1 cellular context compared by ENCODE assay signal in the genomic region with DNA sequence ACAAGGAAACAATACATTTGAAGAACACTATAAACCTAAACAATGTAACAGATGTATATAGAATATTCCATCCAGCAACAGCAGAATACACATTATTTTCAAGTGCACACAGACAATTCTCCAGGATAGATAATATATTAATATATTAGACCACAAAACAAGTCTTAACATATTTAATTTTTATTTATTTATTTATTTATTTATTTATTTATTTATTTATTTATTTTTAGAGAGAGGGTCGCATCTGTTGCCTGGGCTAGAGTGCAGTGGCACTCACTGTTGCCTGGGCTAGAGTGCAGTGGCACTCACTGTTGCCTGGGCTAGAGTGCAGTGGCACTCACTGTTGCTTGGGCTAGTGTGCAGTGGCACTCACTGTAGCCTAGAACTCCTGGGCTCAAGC.
TF ChIP-seq lines count a peak whose summit lies in the region.

No MANE protein-coding gene starts in this region.

TF ChIP-seq in HEK293, 187 proteins besides CTCF, POLR2A, EP300 and RAD21 (continued from another document):
- TF ChIP-seq REST (tag by site-specific recombination; IDR thresholded peaks at IDR 0.05) (peak; percentile 67; the same call in 1 of the 2 replicates), ZNF510 (tag by site-specific recombination; IDR thresholded peaks at IDR 0.05; ENCODE audit: insufficient replicate concordance) (peak; percentile 40), ZNF394 (tag by site-specific recombination; IDR thresholded peaks at IDR 0.05; ENCODE audit: borderline replicate concordance) (peak; percentile 88), ZNF623 (tag by site-specific recombination; IDR thresholded peaks at IDR 0.05) (peak; percentile 65; the same call in 1 of the 2 replicates), ZNF433 (tag by site-specific recombination; IDR thresholded peaks at IDR 0.05; ENCODE audit: low read depth) (peak; percentile 39; the same call in 1 of the 2 replicates), ZNF426 (tag by site-specific recombination; IDR thresholded peaks at IDR 0.05) (peak; percentile 79), ZBTB8A (tag by site-specific recombination; IDR thresholded peaks at IDR 0.05) (peak; percentile 68), ZNF555 (tag by site-specific recombination; conservative IDR thresholded peaks at IDR 0.05) (peak; percentile 80), ZNF266 (tag by site-specific recombination; IDR thresholded peaks at IDR 0.05; ENCODE audit: low read depth) (peak; percentile 52; the same call in 1 of the 2 replicates), ZNF140 (tag by site-specific recombination; IDR thresholded peaks at IDR 0.05) (peak; percentile 56; the same call in 1 of the 2 replicates)
- TF ChIP-seq, protein P1, sequence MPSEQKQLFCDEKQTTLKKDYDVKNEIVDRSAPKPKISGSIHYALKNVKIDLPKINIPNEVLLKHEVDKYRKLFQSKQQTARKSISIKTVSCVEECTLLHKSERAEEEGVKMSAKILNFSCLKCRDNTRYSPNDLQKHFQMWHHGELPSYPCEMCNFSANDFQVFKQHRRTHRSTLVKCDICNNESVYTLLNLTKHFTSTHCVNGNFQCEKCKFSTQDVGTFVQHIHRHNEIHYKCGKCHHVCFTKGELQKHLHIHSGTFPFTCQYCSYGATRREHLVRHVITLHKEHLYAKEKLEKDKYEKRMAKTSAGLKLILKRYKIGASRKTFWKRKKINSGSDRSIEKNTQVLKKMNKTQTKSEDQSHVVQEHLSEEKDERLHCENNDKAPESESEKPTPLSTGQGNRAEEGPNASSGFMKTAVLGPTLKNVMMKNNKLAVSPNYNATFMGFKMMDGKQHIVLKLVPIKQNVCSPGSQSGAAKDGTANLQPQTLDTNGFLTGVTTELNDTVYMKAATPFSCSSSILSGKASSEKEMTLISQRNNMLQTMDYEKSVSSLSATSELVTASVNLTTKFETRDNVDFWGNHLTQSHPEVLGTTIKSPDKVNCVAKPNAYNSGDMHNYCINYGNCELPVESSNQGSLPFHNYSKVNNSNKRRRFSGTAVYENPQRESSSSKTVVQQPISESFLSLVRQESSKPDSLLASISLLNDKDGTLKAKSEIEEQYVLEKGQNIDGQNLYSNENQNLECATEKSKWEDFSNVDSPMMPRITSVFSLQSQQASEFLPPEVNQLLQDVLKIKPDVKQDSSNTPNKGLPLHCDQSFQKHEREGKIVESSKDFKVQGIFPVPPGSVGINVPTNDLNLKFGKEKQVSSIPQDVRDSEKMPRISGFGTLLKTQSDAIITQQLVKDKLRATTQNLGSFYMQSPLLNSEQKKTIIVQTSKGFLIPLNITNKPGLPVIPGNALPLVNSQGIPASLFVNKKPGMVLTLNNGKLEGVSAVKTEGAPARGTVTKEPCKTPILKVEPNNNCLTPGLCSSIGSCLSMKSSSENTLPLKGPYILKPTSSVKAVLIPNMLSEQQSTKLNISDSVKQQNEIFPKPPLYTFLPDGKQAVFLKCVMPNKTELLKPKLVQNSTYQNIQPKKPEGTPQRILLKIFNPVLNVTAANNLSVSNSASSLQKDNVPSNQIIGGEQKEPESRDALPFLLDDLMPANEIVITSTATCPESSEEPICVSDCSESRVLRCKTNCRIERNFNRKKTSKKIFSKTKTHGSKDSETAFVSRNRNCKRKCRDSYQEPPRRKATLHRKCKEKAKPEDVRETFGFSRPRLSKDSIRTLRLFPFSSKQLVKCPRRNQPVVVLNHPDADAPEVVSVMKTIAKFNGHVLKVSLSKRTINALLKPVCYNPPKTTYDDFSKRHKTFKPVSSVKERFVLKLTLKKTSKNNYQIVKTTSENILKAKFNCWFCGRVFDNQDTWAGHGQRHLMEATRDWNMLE (tag by site-specific recombination; conservative IDR thresholded peaks at IDR 0.05; ENCODE audit: low read depth), result peak; percentile 88
- TF ChIP-seq, protein P2, sequence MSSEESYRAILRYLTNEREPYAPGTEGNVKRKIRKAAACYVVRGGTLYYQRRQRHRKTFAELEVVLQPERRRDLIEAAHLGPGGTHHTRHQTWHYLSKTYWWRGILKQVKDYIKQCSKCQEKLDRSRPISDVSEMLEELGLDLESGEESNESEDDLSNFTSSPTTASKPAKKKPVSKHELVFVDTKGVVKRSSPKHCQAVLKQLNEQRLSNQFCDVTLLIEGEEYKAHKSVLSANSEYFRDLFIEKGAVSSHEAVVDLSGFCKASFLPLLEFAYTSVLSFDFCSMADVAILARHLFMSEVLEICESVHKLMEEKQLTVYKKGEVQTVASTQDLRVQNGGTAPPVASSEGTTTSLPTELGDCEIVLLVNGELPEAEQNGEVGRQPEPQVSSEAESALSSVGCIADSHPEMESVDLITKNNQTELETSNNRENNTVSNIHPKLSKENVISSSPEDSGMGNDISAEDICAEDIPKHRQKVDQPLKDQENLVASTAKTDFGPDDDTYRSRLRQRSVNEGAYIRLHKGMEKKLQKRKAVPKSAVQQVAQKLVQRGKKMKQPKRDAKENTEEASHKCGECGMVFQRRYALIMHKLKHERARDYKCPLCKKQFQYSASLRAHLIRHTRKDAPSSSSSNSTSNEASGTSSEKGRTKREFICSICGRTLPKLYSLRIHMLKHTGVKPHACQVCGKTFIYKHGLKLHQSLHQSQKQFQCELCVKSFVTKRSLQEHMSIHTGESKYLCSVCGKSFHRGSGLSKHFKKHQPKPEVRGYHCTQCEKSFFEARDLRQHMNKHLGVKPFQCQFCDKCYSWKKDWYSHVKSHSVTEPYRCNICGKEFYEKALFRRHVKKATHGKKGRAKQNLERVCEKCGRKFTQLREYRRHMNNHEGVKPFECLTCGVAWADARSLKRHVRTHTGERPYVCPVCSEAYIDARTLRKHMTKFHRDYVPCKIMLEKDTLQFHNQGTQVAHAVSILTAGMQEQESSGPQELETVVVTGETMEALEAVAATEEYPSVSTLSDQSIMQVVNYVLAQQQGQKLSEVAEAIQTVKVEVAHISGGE (tag by site-specific recombination; conservative IDR thresholded peaks at IDR 0.05; ENCODE audit: low read depth), result peak; percentile 71
